Comparison of ENCODE assay signal across 1 cellular context in genomic region chr14:49633650-49634546, GRCh38.
TF ChIP-seq lines count a peak whose summit lies in the region.

No MANE protein-coding gene starts in this region.

TF ChIP-seq in HepG2, 621 proteins besides CTCF, POLR2A, EP300 and RAD21 (continued from another document and continues in another):
- TF ChIP-seq BCL3 (CRISPR knock-in tag; IDR thresholded peaks at IDR 0.05) (peak; percentile 35; the same call in 1 of the 2 replicates), EEA1 (CRISPR knock-in tag; IDR thresholded peaks at IDR 0.05; ENCODE audit: borderline replicate concordance) (0 out of 2 replicates have a peak, but pooled peaks have one; percentile 81), KLF9 (CRISPR knock-in tag; IDR thresholded peaks at IDR 0.05; ENCODE audit: low read depth) (peak; percentile 38; the same call in 1 of the 2 replicates), PAXIP1 (CRISPR knock-in tag; conservative IDR thresholded peaks at IDR 0.05) (peak; percentile 73; the same call in 1 of the 2 replicates), CENPX (CRISPR knock-in tag; IDR thresholded peaks at IDR 0.05) (no peak), RBM22 (optimal IDR thresholded peaks at IDR 0.05; ENCODE audit: low read length) (no peak), TRIM24 (CRISPR knock-in tag; IDR thresholded peaks at IDR 0.05) (no peak), ZNF367 (CRISPR knock-in tag; IDR thresholded peaks at IDR 0.05; ENCODE audit: borderline replicate concordance) (no peak), SP1 (IDR thresholded peaks at IDR 0.05) (no peak), SP1 (CRISPR knock-in tag; IDR thresholded peaks at IDR 0.05) (peak; percentile 69), CERS6 (CRISPR knock-in tag; IDR thresholded peaks at IDR 0.05) (no peak), DMAP1 (CRISPR knock-in tag; IDR thresholded peaks at IDR 0.05) (peak; percentile 89), SAP130 (CRISPR knock-in tag; IDR thresholded peaks at IDR 0.05; ENCODE audit: low read depth) (peak; percentile 83), SIN3A (IDR thresholded peaks at IDR 0.05; ENCODE audit: borderline replicate concordance, low read depth, low read length) (peak; percentile 39; the same call in 1 of the 2 replicates), ZNF275 (CRISPR knock-in tag; IDR thresholded peaks at IDR 0.05; ENCODE audit: borderline replicate concordance) (no peak), PRDM15 (CRISPR knock-in tag; IDR thresholded peaks at IDR 0.05) (no peak), ZNF326 (CRISPR knock-in tag; IDR thresholded peaks at IDR 0.05; ENCODE audit: borderline replicate concordance) (no peak), ZNF766 (CRISPR knock-in tag; IDR thresholded peaks at IDR 0.05; ENCODE audit: borderline replicate concordance) (no peak), ZNF788 (CRISPR knock-in tag; IDR thresholded peaks at IDR 0.05; ENCODE audit: borderline replicate concordance) (no peak), RBFOX2 (IDR thresholded peaks at IDR 0.05; ENCODE audit: low read depth, low read length) (peak; percentile 97), SIX4 (CRISPR knock-in tag; IDR thresholded peaks at IDR 0.05) (0 out of 2 replicates have a peak, but pooled peaks have one; percentile 18), HMG20A (CRISPR knock-in tag; IDR thresholded peaks at IDR 0.05; ENCODE audit: borderline replicate concordance) (no peak), CREB3 (CRISPR knock-in tag; IDR thresholded peaks at IDR 0.05) (no peak; the same call in 1 of the 2 replicates), ZNF383 (CRISPR knock-in tag; IDR thresholded peaks at IDR 0.05; ENCODE audit: borderline replicate concordance) (no peak), KDM1A (CRISPR knock-in tag; IDR thresholded peaks at IDR 0.05) (no peak), FOXO1 (CRISPR knock-in tag; IDR thresholded peaks at IDR 0.05) (peak; percentile 22; the same call in 1 of the 2 replicates), HMGA1 (CRISPR knock-in tag; conservative IDR thresholded peaks at IDR 0.05) (no peak), SMAD1 (CRISPR knock-in tag; IDR thresholded peaks at IDR 0.05; ENCODE audit: borderline replicate concordance, low read depth) (no peak), ZSCAN20 (CRISPR knock-in tag; IDR thresholded peaks at IDR 0.05; ENCODE audit: borderline replicate concordance) (no peak; the same call in 1 of the 2 replicates), YY1 (IDR thresholded peaks at IDR 0.05; ENCODE audit: insufficient read depth, insufficient replicate concordance, low read depth, low read length) (peak; percentile 9), NFYB (CRISPR knock-in tag; IDR thresholded peaks at IDR 0.05) (no peak), HES4 (CRISPR knock-in tag; IDR thresholded peaks at IDR 0.05; ENCODE audit: borderline replicate concordance) (peak; percentile 94), ZBTB7A (CRISPR knock-in tag; IDR thresholded peaks at IDR 0.05) (peak; percentile 91), ZFAT (CRISPR knock-in tag; conservative IDR thresholded peaks at IDR 0.05) (no peak), ZNF543 (CRISPR knock-in tag; IDR thresholded peaks at IDR 0.05) (peak; percentile 29), KLF15 (CRISPR knock-in tag; IDR thresholded peaks at IDR 0.05; ENCODE audit: borderline replicate concordance) (no peak), SNAPC4 (CRISPR knock-in tag; IDR thresholded peaks at IDR 0.05) (no peak), ZNF329 (CRISPR knock-in tag; IDR thresholded peaks at IDR 0.05; ENCODE audit: low read depth) (peak; percentile 30; the same call in 1 of the 2 replicates), ZNF414 (CRISPR knock-in tag; IDR thresholded peaks at IDR 0.05) (no peak), ZNF607 (CRISPR knock-in tag; IDR thresholded peaks at IDR 0.05; ENCODE audit: borderline replicate concordance) (no peak), ZNF276 (CRISPR knock-in tag; IDR thresholded peaks at IDR 0.05; ENCODE audit: low read depth) (peak; percentile 45), ELF1 (CRISPR knock-in tag; IDR thresholded peaks at IDR 0.05) (peak; percentile 88)
